Comparison of ENCODE assay signal across 8 cellular contexts in the genomic region with DNA sequence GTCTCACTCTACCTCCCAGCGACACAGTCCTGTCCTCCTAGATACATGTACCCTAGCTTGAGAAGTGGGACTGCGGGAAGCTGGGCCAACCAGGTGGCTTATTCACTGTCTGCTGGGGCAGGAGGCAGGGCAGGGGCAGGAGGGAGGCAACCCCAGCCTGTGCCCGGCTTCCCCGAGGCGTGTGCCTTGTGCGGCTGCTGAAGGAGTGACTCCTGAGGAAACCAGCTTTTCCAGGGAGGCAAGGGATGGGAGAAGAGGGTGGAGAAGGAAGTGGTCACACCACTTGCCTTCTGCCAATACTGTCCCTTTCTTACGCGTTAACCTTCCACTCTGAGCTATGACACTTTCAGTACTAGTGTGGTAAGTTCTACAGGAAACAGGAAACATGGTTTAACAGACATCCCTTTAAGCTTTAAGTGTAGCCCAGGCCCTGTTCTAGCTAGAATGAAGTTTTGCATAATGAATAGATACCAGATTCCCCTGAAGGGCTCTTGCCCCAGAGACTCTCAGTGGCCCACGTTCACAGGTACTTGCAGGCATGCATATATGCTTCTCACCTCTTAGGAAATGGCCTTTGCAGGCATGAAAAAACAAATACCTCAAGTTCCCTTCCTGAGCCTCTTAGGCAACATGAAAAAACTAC. TPM values are rescaled to one million over a fixed set of nuclear protein-coding genes. Genes with fewer than 3 reads are reported as not detected.
A peak's percentile ranks its signal among the peaks of the same experiment; 100 is the strongest.
DNase-seq lines count a peak whose midpoint lies in the region; ATAC-seq and TF ChIP-seq lines count a peak whose summit lies in the region.

No MANE protein-coding gene starts in this region.

- H3K27me3 ChIP-seq in thyroid gland = no peaks in the 10 kb centered on the region

- DNase-seq in NCI-H187 (lab: John Stamatoyannopoulos, UW) (peak; percentile 55 to 79), NCI-H187 treated with DMSO at 0.1 percent for 48 hours (lab: John Stamatoyannopoulos, UW) (no peak), OCI-LY7 (ENCODE audit: low spot score) (peak; percentile 96), memory B cell (ENCODE audit: low spot score in 2 of 2) (peak; percentile 50 to 72), thyroid gland (peak in 1 of 2 donors; percentile 18), substantia nigra (lab: John Stamatoyannopoulos, UW) (no peak)
- DNase-seq in activated naive CD4-positive, alpha-beta T cell treated with anti-CD3 and anti-CD28 coated beads for 36 hours = peak; percentile 78

- peak overlapping the region; percentile 98 for H3K4me2 ChIP-seq in OCI-LY7 (ENCODE audit: low read length)

- H3K36me3 Mint-ChIP-seq in activated naive CD4-positive, alpha-beta T cell treated with anti-CD3 and anti-CD28 coated beads for 36 hours (ENCODE audit: low read depth) = no peaks in the 10 kb centered on the region
- H3K36me3 Mint-ChIP-seq in memory B cell = peaks cover 3% of the 10 kb centered on the region

- H4K20me1 ChIP-seq in OCI-LY7 (ENCODE audit: insufficient read depth, low read length) = no peaks in the 10 kb centered on the region

- no peak overlapping the region for H2AFZ ChIP-seq in OCI-LY7 (ENCODE audit: low read length)

- H3K4me3 ChIP-seq in OCI-LY7 (ENCODE audit: low read depth, low read length, poor library complexity, severe bottlenecking) = peak overlapping the region; percentile 70
- H3K4me3 ChIP-seq in thyroid gland (replicated peaks in 1 of 3) = no peak overlapping the region

- no peaks in the 10 kb centered on the region for H3K9me3 ChIP-seq in OCI-LY7 (ENCODE audit: low read length)
- H3K9me3 ChIP-seq in thyroid gland = no peaks in the 10 kb centered on the region

- TF ChIP-seq POLR2A in thyroid gland (IDR thresholded peaks at IDR 0.05) = no peak

- no peak for TF ChIP-seq CTCF in OCI-LY7 (conservative IDR thresholded peaks at IDR 0.05; ENCODE audit: low read length)
- no peak for TF ChIP-seq CTCF in thyroid gland (IDR thresholded peaks at IDR 0.05)

- no peaks in the 10 kb centered on the region for H3K9me2 ChIP-seq in OCI-LY7 (ENCODE audit: insufficient read depth, low read length)

- no peaks in the 10 kb centered on the region for H3K27me3 Mint-ChIP-seq in activated naive CD4-positive, alpha-beta T cell treated with anti-CD3 and anti-CD28 coated beads for 36 hours (ENCODE audit: low read depth)
- H3K27me3 Mint-ChIP-seq in memory B cell = no peaks in the 10 kb centered on the region

- no peaks in the 10 kb centered on the region for H3K36me3 ChIP-seq in OCI-LY7 (ENCODE audit: insufficient read depth, low read length)
- H3K36me3 ChIP-seq in thyroid gland = no peaks in the 10 kb centered on the region

- H3K27ac Mint-ChIP-seq in activated naive CD4-positive, alpha-beta T cell treated with anti-CD3 and anti-CD28 coated beads for 36 hours = peak overlapping the region; percentile 91
- H3K27ac Mint-ChIP-seq in memory B cell = peak overlapping the region; percentile 97

- POLR2A ChIA-PET in OCI-LY7 (lab: Charles Lee) = interaction anchor here (0.9 to 12.8 kb wide), 21 partner anchors 11 to 1061 kb away, joined by 3 to 308 read pairs (median 5); a partner anchor contains a TSS

- peak; percentile 96 for ATAC-seq in HG03025 (IDR thresholded peaks at IDR 0.05; ENCODE audit: low FRiP score, unreplicated experiment)
- ATAC-seq in memory B cell (ENCODE audit: low read depth) = peak; percentile 93

- H3K4me1 ChIP-seq in OCI-LY7 (ENCODE audit: insufficient read depth, low read length, poor library complexity, severe bottlenecking) (peaks cover 98% of the 10 kb centered on the region), thyroid gland (peaks cover 38 to 55% of the 10 kb centered on the region in 2 donors)

- intact Hi-C loops in OCI-LY7 (cut with micrococcal nuclease; ENCODE audit: unreplicated experiment) (loop anchor here (1.0 to 5.0 kb wide), 4 partner anchors 13 to 1059 kb away; a partner anchor contains a TSS), thyroid gland (cut with DNase I) (loop anchor here (5.0 kb wide), 1 partner anchor 36 kb away; no protein-coding TSS in a partner anchor)
- intact Hi-C loops in activated naive CD4-positive, alpha-beta T cell treated with anti-CD3 and anti-CD28 coated beads for 36 hours (cut with micrococcal nuclease) = loop anchor here (1.0 to 10.0 kb wide), 12 partner anchors 41 to 1096 kb away; a partner anchor contains a TSS

- H3K79me2 ChIP-seq in OCI-LY7 (ENCODE audit: insufficient read depth, low read depth, low read length) = peaks cover 12% of the 10 kb centered on the region; the same call in 1 of the 2 replicates

- CTCF ChIA-PET in OCI-LY7 (lab: Charles Lee; ENCODE audit: unreplicated experiment) = interaction anchor here (0.6 to 5.9 kb wide), 6 partner anchors 12 to 84 kb away, joined by 3 to 52 read pairs (median 3); a partner anchor contains a TSS
- CTCF ChIA-PET in activated naive CD4-positive, alpha-beta T cell treated with anti-CD3 and anti-CD28 coated beads for 36 hours (lab: Charles Lee) = interaction anchor here (0.6 to 4.5 kb wide), 8 partner anchors 14 to 588 kb away, joined by 3 to 28 read pairs (median 6); a partner anchor contains a TSS

- no peaks in the 10 kb centered on the region for H3K9me3 Mint-ChIP-seq in activated naive CD4-positive, alpha-beta T cell treated with anti-CD3 and anti-CD28 coated beads for 36 hours
- H3K9me3 Mint-ChIP-seq in memory B cell = no peaks in the 10 kb centered on the region

- BruUV-seq in OCI-LY7 (replicated peaks; lab: Mats Ljungman, UMichigan) = no TSS peak

- H3K4me1 Mint-ChIP-seq in activated naive CD4-positive, alpha-beta T cell treated with anti-CD3 and anti-CD28 coated beads for 36 hours (ENCODE audit: low read depth) = peaks cover 34% of the 10 kb centered on the region
- peaks cover 67% of the 10 kb centered on the region for H3K4me1 Mint-ChIP-seq in memory B cell

- WGBS in thyroid gland, 2 donors = 52 to 66% methylated on average over 9 of the region's 9 CpGs

- H3K4me3 Mint-ChIP-seq in activated naive CD4-positive, alpha-beta T cell treated with anti-CD3 and anti-CD28 coated beads for 36 hours = peak overlapping the region; percentile 65
- H3K4me3 Mint-ChIP-seq in memory B cell = peak overlapping the region; percentile 76

- H3K27ac ChIP-seq in OCI-LY7 (ENCODE audit: low read depth, low read length, poor library complexity, severe bottlenecking) = peak overlapping the region; percentile 96
- H3K27ac ChIP-seq in thyroid gland = peak overlapping the region; percentile 68 to 96 (median 91)
- H3K27ac ChIP-seq in substantia nigra (ENCODE audit: low read depth, low read length, poor library complexity, severe bottlenecking) = no peak overlapping the region

RNA-seq across cellular contexts. Expression of a gene that starts 40.6 kb away (rescaled TPM):
- 30.4 and 34.1 TPM in 2 replicates for total RNA-seq in OCI-LY7 (2014; rRNA removed; shearing (Covaris generic))
- total RNA-seq in OCI-LY7 (2022) = 112 and 118 TPM in 2 replicates
- 10 to 100 TPM; 24.7 to 26.6 TPM for total RNA-seq in activated naive CD4-positive, alpha-beta T cell treated with anti-CD3 and anti-CD28 coated beads for 36 hours
- 100 to 1,000 TPM; 119 to 165 (median 132) TPM for total RNA-seq in thyroid gland

Comparison
In these comparisons a context has a peak if more than half of its experiments do, and no peak if none do; other contexts are left out.
1. DNase-seq: peak in NCI-H187 (2 of 2), OCI-LY7 (single experiment), activated naive CD4-positive, alpha-beta T cell treated with anti-CD3 and anti-CD28 coated beads for 36 hours (single experiment) and memory B cell (2 of 2); none in NCI-H187 treated with DMSO at 0.1 percent for 48 hours (single experiment) and substantia nigra (0 of 49).